9 cellular contexts compared by ENCODE assay signal in genomic region chr1:185373813-185374524, GRCh38. TPM values are rescaled to one million over a fixed set of nuclear protein-coding genes. Genes with fewer than 3 reads are reported as not detected.
DNase-seq lines count a peak whose midpoint lies in the region; ATAC-seq, FAIRE-seq and TF ChIP-seq lines count a peak whose summit lies in the region.
"Had no signal": no experiment of that assay in that cellular context is flagged by ENCODE, and none has a peak within 500 bp of the region (broad histone marks: within the 10 kb centered on the region; RNA-seq: fewer than 3 reads in every experiment).

No MANE protein-coding gene starts in this region.

- no peak overlapping the region for H2AK5ac ChIP-seq in mesenchymal stem cell (ENCODE audit: low read length, severe bottlenecking)

- H3K79me1 ChIP-seq in mesenchymal stem cell (replicated peaks; ENCODE audit: low read length, poor library complexity, severe bottlenecking) = no peaks in the 10 kb centered on the region

- H3K4me2 ChIP-seq in mesenchymal stem cell (ENCODE audit: low read length, poor library complexity, severe bottlenecking) = no peak overlapping the region

- H2AFZ ChIP-seq in mesenchymal stem cell (ENCODE audit: low read depth, low read length) = peak overlapping the region; percentile 3

- no peak overlapping the region for H3K14ac ChIP-seq in mesenchymal stem cell (ENCODE audit: low read length in 2 of 2)

- H3K9me3 ChIP-seq in mesenchymal stem cell (ENCODE audit: control insufficient read depth, low read length) = no peaks in the 10 kb centered on the region

- H3K18ac ChIP-seq in mesenchymal stem cell (ENCODE audit: low read depth in 1 of 2, low read length in 2 of 2) = no peak overlapping the region

- peak overlapping the region; percentile 13 for H3K9ac ChIP-seq in mesenchymal stem cell (ENCODE audit: low read length)

- no peak overlapping the region for H4K91ac ChIP-seq in mesenchymal stem cell (ENCODE audit: low read length)

- no peak overlapping the region for H2BK15ac ChIP-seq in mesenchymal stem cell (ENCODE audit: low read depth, poor library complexity, severe bottlenecking)

- H2BK12ac ChIP-seq in mesenchymal stem cell (ENCODE audit: low read length in 2 of 2) = no peak overlapping the region

- H3K4me3 ChIP-seq in bronchial epithelial cell (ENCODE audit: low read depth, low read length) (no peak overlapping the region), mesenchymal stem cell (ENCODE audit: insufficient read depth in 1 of 2, low read depth in 1 of 2, low read length in 2 of 2) (no peak overlapping the region)

- no peak overlapping the region for H2BK5ac ChIP-seq in mesenchymal stem cell (ENCODE audit: low read depth, low read length, poor library complexity, severe bottlenecking)

- no peaks in the 10 kb centered on the region for H3K36me3 ChIP-seq in bronchial epithelial cell (ENCODE audit: control insufficient read depth, insufficient read depth, low read length)
- H3K36me3 ChIP-seq in mesenchymal stem cell (ENCODE audit: control insufficient read depth in 1 of 2, insufficient read depth in 2 of 2, low read depth in 1 of 2, low read length in 2 of 2) = no peaks in the 10 kb centered on the region

- no peak for TF ChIP-seq CTCF in bronchial epithelial cell (IDR thresholded peaks at IDR 0.05; ENCODE audit: insufficient read depth, low read length, severe bottlenecking)

- 32% methylated on average over 4 of the region's 4 CpGs for WGBS in mesenchymal stem cell

- DNase-seq in CD1c-positive myeloid dendritic cell (ENCODE audit: extremely low spot score) = peak; percentile 77
- DNase-seq in NCI-H460 (ENCODE audit: extremely low read depth, low read depth) = peak; percentile 28
- peak; percentile 68 for DNase-seq in bronchial epithelial cell (ENCODE audit: low read depth)
- peak; percentile 52 for DNase-seq in mesenchymal stem cell
- no peak for DNase-seq in NCI-H187 (lab: John Stamatoyannopoulos, UW)
- no peak for DNase-seq in cerebellum (ENCODE audit: low spot score)
- DNase-seq: T1000 had no signal

- no peak overlapping the region for H2BK120ac ChIP-seq in mesenchymal stem cell (ENCODE audit: low read depth, low read length)

- peak overlapping the region; percentile 48 for H4K8ac ChIP-seq in mesenchymal stem cell (ENCODE audit: low read length)

- FAIRE-seq in bronchial epithelial cell (lab: Jason Lieb, UNC) = no peak

- H3K23ac ChIP-seq in mesenchymal stem cell (ENCODE audit: low read length in 2 of 2) = no peak overlapping the region

- ATAC-seq in HG02588 (IDR thresholded peaks at IDR 0.05; ENCODE audit: unreplicated experiment) (no peak), HG03571 (IDR thresholded peaks at IDR 0.05; ENCODE audit: unreplicated experiment) (no peak)

- no peak overlapping the region for H3K4ac ChIP-seq in mesenchymal stem cell (ENCODE audit: low read depth in 1 of 2, low read length in 2 of 2)

- H3K4me1 ChIP-seq in mesenchymal stem cell (ENCODE audit: control insufficient read depth, insufficient read depth, low read depth, low read length) = no peaks in the 10 kb centered on the region

- peak overlapping the region; percentile 54 for H3K27ac ChIP-seq in mesenchymal stem cell (ENCODE audit: low read length, poor library complexity, severe bottlenecking)

- no peaks in the 10 kb centered on the region for H3K27me3 ChIP-seq in bronchial epithelial cell (ENCODE audit: control insufficient read depth, insufficient read depth, low read length)
- no peaks in the 10 kb centered on the region for H3K27me3 ChIP-seq in mesenchymal stem cell (ENCODE audit: control insufficient read depth in 1 of 2, insufficient read depth in 1 of 2, low read length in 2 of 2)

RNA-seq across cellular contexts. Expression of gene IVNS1ABP, which starts 56.9 kb away (rescaled TPM):
- total RNA-seq in NCI-H460 (2014; rRNA removed; shearing (Covaris generic)) = 56.3 and 59.5 TPM in 2 replicates
- 121 and 195 TPM in 2 replicates for polyA plus RNA-seq in NCI-H460 (2014; cell fraction: nucleus; rRNA removed)
- total RNA-seq in bronchial epithelial cell (34.8 and 72.7 TPM in 2 replicates), cerebellum (191 TPM)
- 17.1 TPM for polyA plus RNA-seq in mesenchymal stem cell (2013, experiment 1 of 2)
- polyA plus RNA-seq in mesenchymal stem cell (2013, experiment 2 of 2) = 17.3 TPM

Comparison
In these comparisons a context has a peak if more than half of its experiments do, and no peak if none do; other contexts are left out.
1. DNase-seq: peak in CD1c-positive myeloid dendritic cell (single experiment), NCI-H460 (single experiment), bronchial epithelial cell (single experiment) and mesenchymal stem cell (single experiment); none in NCI-H187 (0 of 2) and cerebellum (single experiment).